In genomic region chr3:121545049-121545563, GRCh38 we compare ENCODE assay signal across 8 cellular contexts. TPM values are rescaled to one million over a fixed set of nuclear protein-coding genes. Genes with fewer than 3 reads are reported as not detected.
DNase-seq lines count a peak whose midpoint lies in the region; ATAC-seq and TF ChIP-seq lines count a peak whose summit lies in the region.

No MANE protein-coding gene starts in this region.

- WGBS in right lobe of liver (ENCODE audit: insufficient coverage, low coverage, low lambda C conversion rate, missing lambda C conversion rate), result 2% methylated on average over 15 of the region's 18 CpGs
- WGBS in upper lobe of left lung, 2 donors, result 4 to 6% methylated on average over 18 of the region's 18 CpGs

- no peak for TF ChIP-seq EP300 in upper lobe of left lung (IDR thresholded peaks at IDR 0.05)

- H3K9ac ChIP-seq in HUES48 (ENCODE audit: low read depth, low read length), result peak overlapping the region; percentile 78

- H3K36me3 ChIP-seq in HUES48 (ENCODE audit: control insufficient read depth, insufficient read depth, low read length), result peaks cover 39% of the 10 kb centered on the region
- no peaks in the 10 kb centered on the region for H3K36me3 ChIP-seq in right lobe of liver
- no peaks in the 10 kb centered on the region for H3K36me3 ChIP-seq in upper lobe of left lung

- DNase-seq in NCI-H82 (lab: John Stamatoyannopoulos, UW), result peak; percentile 61
- no peak for DNase-seq in NCI-H82 treated with DMSO at 0.1 percent for 48 hours (lab: John Stamatoyannopoulos, UW; ENCODE audit: unreplicated experiment)
- peak; percentile 19 for DNase-seq in amniotic epithelial cell (ENCODE audit: low read depth)
- no peak for DNase-seq in right lobe of liver
- DNase-seq in upper lobe of left lung, result no peak

- H3K9me3 ChIP-seq in HUES48 (ENCODE audit: control insufficient read depth, insufficient read depth, low read length) (no peaks in the 10 kb centered on the region), right lobe of liver (no peaks in the 10 kb centered on the region), upper lobe of left lung (no peaks in the 10 kb centered on the region)

- H3K4me3 ChIP-seq in HUES48 (ENCODE audit: low read depth, low read length) (peak overlapping the region; percentile 91), right lobe of liver (peak overlapping the region; percentile 54 to 67 (median 62)), upper lobe of left lung (peak overlapping the region; percentile 54 to 70 (median 62))

- H3K27ac ChIP-seq in HUES48 (ENCODE audit: low read depth, low read length) (peak overlapping the region; percentile 53), right lobe of liver (no peak overlapping the region), upper lobe of left lung (no peak overlapping the region)

- TF ChIP-seq POLR2A in right lobe of liver (IDR thresholded peaks at IDR 0.05) (no peak), upper lobe of left lung (IDR thresholded peaks at IDR 0.05) (no peak)

- H3K27me3 ChIP-seq in HUES48 (ENCODE audit: control insufficient read depth, insufficient read depth, low read length) (no peaks in the 10 kb centered on the region), right lobe of liver (no peaks in the 10 kb centered on the region), upper lobe of left lung (no peaks in the 10 kb centered on the region)

- TF ChIP-seq CTCF in right lobe of liver (IDR thresholded peaks at IDR 0.05) (no peak), upper lobe of left lung (IDR thresholded peaks at IDR 0.05) (no peak)

- intact Hi-C loops in right lobe of liver (cut with DNase I), result no loop called here

- ATAC-seq in right lobe of liver (no peak), upper lobe of left lung (ENCODE audit: low FRiP score in 2 of 2) (no peak), HG02610 (IDR thresholded peaks at IDR 0.05; ENCODE audit: unreplicated experiment) (no peak), GM18520 (IDR thresholded peaks at IDR 0.05; ENCODE audit: unreplicated experiment) (no peak)

- H3K4me1 ChIP-seq in HUES48 (ENCODE audit: control insufficient read depth, insufficient read depth, low read length) (peaks cover 5% of the 10 kb centered on the region; the same call in 1 of the 2 replicates), right lobe of liver (peaks cover 0 to 7% (median 0%) of the 10 kb centered on the region in 4 donors), upper lobe of left lung (peaks cover 6 to 11% (median 7%) of the 10 kb centered on the region in 4 donors)

RNA-seq across cellular contexts. Expression of gene POLQ, which starts 0.7 kb away (rescaled TPM):
- 1 to 10 TPM in 1 of 6 experiments, under 1 TPM in 5; 0.02 to 1.2 (median 0.23) TPM for total RNA-seq in right lobe of liver
- 1 to 10 TPM in 1 of 6 donors, under 1 TPM in 5; under 0.01 to 1.2 (median 0.46) TPM for total RNA-seq in upper lobe of left lung

RNA-seq across cellular contexts. Expression of gene ARGFX, which starts 22.6 kb away (rescaled TPM):
- total RNA-seq in right lobe of liver (not detected), upper lobe of left lung (not detected)

RNA-seq across cellular contexts. Expression of gene FBXO40, which starts 48.1 kb away (rescaled TPM):
- under 1 TPM in 2 of 6 experiments, not detected in 4; 0.07 to 0.10 TPM for total RNA-seq in right lobe of liver
- total RNA-seq in upper lobe of left lung, result not detected

Comparison
In these comparisons a context has a peak if more than half of its experiments do, and no peak if none do; other contexts are left out.
1. DNase-seq: peak in NCI-H82 (single experiment) and amniotic epithelial cell (single experiment); none in NCI-H82 treated with DMSO at 0.1 percent for 48 hours (single experiment), right lobe of liver (0 of 3) and upper lobe of left lung (0 of 2).
2. Peak in every context shown above with its lines, with median percentiles within 50 percentile points of each other: H3K4me3 ChIP-seq.